ENCODE assay signal across 9 cellular contexts in genomic region chr6:68634503-68635411, GRCh38. TPM values are rescaled to one million over a fixed set of nuclear protein-coding genes. Genes with fewer than 3 reads are reported as not detected.
DNase-seq lines count a peak whose midpoint lies in the region; TF ChIP-seq lines count a peak whose summit lies in the region.
"Had no signal": no experiment of that assay in that cellular context is flagged by ENCODE, and none has a peak within 500 bp of the region (broad histone marks: within the 10 kb centered on the region; RNA-seq: fewer than 3 reads in every experiment).

Gene ADGRB3, plus strand, starts transcription at chr6:68635282. Its CDS starts 3,394 bp downstream, at chr6:68638676.

- H3K9me2 ChIP-seq in GM23248 (ENCODE audit: insufficient read depth), result no peaks in the 10 kb centered on the region

- peaks cover 45% of the 10 kb centered on the region for H3K27me3 ChIP-seq in GM23248 (replicated peaks; ENCODE audit: insufficient read depth)
- no peaks in the 10 kb centered on the region for H3K27me3 ChIP-seq in KMS-11 (ENCODE audit: insufficient read depth, low read depth)
- H3K27me3 ChIP-seq in Peyer's patch, result no peaks in the 10 kb centered on the region

- no peak for TF ChIP-seq CTCF in KMS-11 (conservative IDR thresholded peaks at IDR 0.05; ENCODE audit: low read depth, low read length)
- no peak for TF ChIP-seq CTCF in Peyer's patch (IDR thresholded peaks at IDR 0.05)

- intact Hi-C loops in cardiac septum (cut with DNase I), result loop anchor here (10.0 kb wide), 1 partner anchor 330 kb away; no protein-coding TSS in a partner anchor

- H3K36me3 ChIP-seq in ES-I3 (ENCODE audit: insufficient read depth, low read length) (no peaks in the 10 kb centered on the region), GM23248 (ENCODE audit: low read depth) (no peaks in the 10 kb centered on the region), KMS-11 (ENCODE audit: insufficient read depth) (no peaks in the 10 kb centered on the region), Peyer's patch (no peaks in the 10 kb centered on the region)

- in situ Hi-C loops in GM23248 (cut with MboI), result no loop called here

- H4K20me1 ChIP-seq in GM23248 (ENCODE audit: insufficient read depth), result no peaks in the 10 kb centered on the region
- no peaks in the 10 kb centered on the region for H4K20me1 ChIP-seq in KMS-11 (ENCODE audit: insufficient read depth)

- H2AFZ ChIP-seq in GM23248 (peak within 1 kb of the TSS; percentile 84), KMS-11 (ENCODE audit: low read depth) (peak within 1 kb of the TSS; percentile 76)

- no peaks in the 10 kb centered on the region for H3K9me3 ChIP-seq in ES-I3 (ENCODE audit: control insufficient read depth, insufficient read depth, low read length)
- no peaks in the 10 kb centered on the region for H3K9me3 ChIP-seq in GM23248 (ENCODE audit: low read depth)
- H3K9me3 ChIP-seq in Peyer's patch, result no peaks in the 10 kb centered on the region

- TF ChIP-seq POLR2A in Peyer's patch (IDR thresholded peaks at IDR 0.05), result no peak

- H3K4me1 ChIP-seq in ES-I3 (ENCODE audit: insufficient read depth, low read length) (no peaks in the 10 kb centered on the region), GM23248 (ENCODE audit: insufficient read depth) (no peaks in the 10 kb centered on the region), KMS-11 (ENCODE audit: low read depth, poor library complexity, severe bottlenecking) (peaks cover 8% of the 10 kb centered on the region), Peyer's patch (peaks cover 0 to 6% (median 0%) of the 10 kb centered on the region in 4 donors)

- DNase-seq in GM23248 (peak; percentile 68), Peyer's patch (peak; percentile 18 to 67 (median 66)), cardiac septum (ENCODE audit: low spot score) (peak; percentile 82), nucleus accumbens (lab: John Stamatoyannopoulos, UW) (peak in 55 of 56 donors; percentile 72 to 99 (median 94)), NK-92 (lab: John Stamatoyannopoulos, UW; ENCODE audit: unreplicated experiment) (no peak)

- WGBS in GM23248 (ENCODE audit: low coverage in 1 of 2, low lambda C conversion rate in 2 of 2, missing lambda C conversion rate in 2 of 2), 2 experiments, result 2 to 3% methylated on average over 56 to 78 of the region's 92 CpGs

- peak within 1 kb of the TSS; percentile 70 for H3K4me3 ChIP-seq in GM23248
- H3K4me3 ChIP-seq in KMS-11 (IDR thresholded peaks at IDR 0.05; ENCODE audit: insufficient read depth, low read depth, low read length), result no peak within 1 kb of the TSS
- H3K4me3 ChIP-seq in Peyer's patch, result peak within 1 kb of the TSS; percentile 41 to 63 (median 50)

- H3K79me2 ChIP-seq in GM23248 (ENCODE audit: insufficient read depth) (no peaks in the 10 kb centered on the region), KMS-11 (ENCODE audit: insufficient read depth, low read depth) (no peaks in the 10 kb centered on the region)

- H3F3A ChIP-seq in GM23248 (ENCODE audit: insufficient read depth), result no peaks in the 10 kb centered on the region

- peak within 1 kb of the TSS; percentile 83 for H3K4me2 ChIP-seq in GM23248 (ENCODE audit: unreplicated experiment)
- peak within 1 kb of the TSS; percentile 39 for H3K4me2 ChIP-seq in KMS-11

- H3K9ac ChIP-seq in ES-I3 (ENCODE audit: low read depth, low read length) (peak within 1 kb of the TSS; percentile 67), GM23248 (no peak within 1 kb of the TSS), KMS-11 (peak within 1 kb of the TSS; percentile 39; the same call in 1 of the 2 replicates)

- no peak within 1 kb of the TSS for H3K27ac ChIP-seq in GM23248
- no peak within 1 kb of the TSS for H3K27ac ChIP-seq in KMS-11
- H3K27ac ChIP-seq in Peyer's patch, result peak within 1 kb of the TSS; percentile 24 to 80 (median 62)
- peak within 1 kb of the TSS; percentile 96 for H3K27ac ChIP-seq in angular gyrus (ENCODE audit: low read depth, low read length)

RNA-seq across cellular contexts. Expression of gene ADGRB3, which starts in this region (rescaled TPM):
- total RNA-seq in GM23248 (2014; rRNA removed; shearing (Covaris generic)), result not detected in 2 replicates
- polyA plus RNA-seq in GM23248 (2016; fragmentation: Nextera tagmentation; extraction: Ambion mirVana), result not detected in 2 replicates
- total RNA-seq in Peyer's patch (1 to 10 TPM; 1.2 to 9.9 (median 2.5) TPM), cardiac septum (0.51 TPM)
- total RNA-seq: glomerular endothelial cell had no signal

Comparison
In these comparisons a context has a peak if more than half of its experiments do, and no peak if none do; other contexts are left out.
1. Peak in DNase-seq, H3K4me3 ChIP-seq and H3K4me2 ChIP-seq in GM23248; RNA of the gene not detected or under 1 TPM.
2. Peak in DNase-seq in cardiac septum; RNA of the gene not detected or under 1 TPM.
3. H3K27ac ChIP-seq: peak in Peyer's patch (4 of 4) and angular gyrus (single experiment); none in GM23248 (single experiment) and KMS-11 (single experiment).